In genomic region chr4:155441475-155441874, GRCh38 we compare ENCODE assay signal across 15 cellular contexts.
"Had no signal": no experiment of that assay in that cellular context is flagged by ENCODE, and none has a peak within 500 bp of the region (broad histone marks: within the 10 kb centered on the region; RNA-seq: fewer than 3 reads in every experiment).

No MANE protein-coding gene starts in this region.

- H3K4me3 Mint-ChIP-seq: activated CD8-positive, alpha-beta T cell treated with anti-CD3 and anti-CD28 coated beads for 36 hours; activated naive CD8-positive, alpha-beta T cell treated with anti-CD3 and anti-CD28 coated beads, Interleukin-2, amount 50 U/mL, for 24 hours; activated T-helper 1 cell treated with anti-CD3 and anti-CD28 coated beads, Interleukin-12 subunit alpha, Interleukin-12 subunit beta, Interleukin-2, Interleukin-4 antibody, amounts not matched to agents 30 ng/mL and 10 ng/mL and 1 ng/mL, durations not matched to agents 14 hours and 24 hours and 36 hours; natural killer cell; T-helper 2 cell treated with Interferon-gamma antibody and Interleukin-4, amounts not matched to agents 5 μg/mL and 100 μg/mL, for 36 hours had no signal

- H3K27ac ChIP-seq: colonic mucosa, hepatocyte had no signal

- H3K36me3 ChIP-seq: colonic mucosa, tibial artery, uterus had no signal

- H3K9me3 ChIP-seq: colonic mucosa, tibial artery, uterus had no signal

- H3K27ac Mint-ChIP-seq: activated CD8-positive, alpha-beta T cell treated with anti-CD3 and anti-CD28 coated beads for 36 hours; activated naive CD8-positive, alpha-beta T cell treated with anti-CD3 and anti-CD28 coated beads, Interleukin-2, amount 50 U/mL, for 24 hours; activated T-helper 1 cell treated with anti-CD3 and anti-CD28 coated beads, Interleukin-12 subunit alpha, Interleukin-12 subunit beta, Interleukin-2, Interleukin-4 antibody, amounts not matched to agents 30 ng/mL and 10 ng/mL and 1 ng/mL, durations not matched to agents 14 hours and 24 hours and 36 hours; natural killer cell; T-helper 2 cell treated with Interferon-gamma antibody and Interleukin-4, amounts not matched to agents 5 μg/mL and 100 μg/mL, for 36 hours had no signal

- DNase-seq: activated CD4-positive, alpha-beta T cell treated with anti-CD3 and anti-CD28 coated beads for 1 hour; activated CD8-positive, alpha-beta memory T cell treated with anti-CD3 and anti-CD28 coated beads, Interleukin-2, amount 50 U/mL, for 4 hours; activated CD8-positive, alpha-beta T cell treated with anti-CD3 and anti-CD28 coated beads for 36 hours; activated naive CD4-positive, alpha-beta T cell treated with Interleukin-2 at 50 U/mL for 16 hours; activated naive CD8-positive, alpha-beta T cell treated with anti-CD3 and anti-CD28 coated beads, Interleukin-2, amount 50 U/mL, for 24 hours; colonic mucosa; effector CD8-positive, alpha-beta T cell; natural killer cell; small intestine; tibial artery; uterus had no signal

- H3K36me3 Mint-ChIP-seq: natural killer cell had no signal

- H3K4me1 ChIP-seq: colonic mucosa had no signal

- H3K9me3 Mint-ChIP-seq: activated CD8-positive, alpha-beta T cell treated with anti-CD3 and anti-CD28 coated beads for 36 hours; activated naive CD8-positive, alpha-beta T cell treated with anti-CD3 and anti-CD28 coated beads, Interleukin-2, amount 50 U/mL, for 24 hours; activated T-helper 1 cell treated with anti-CD3 and anti-CD28 coated beads, Interleukin-12 subunit alpha, Interleukin-12 subunit beta, Interleukin-2, Interleukin-4 antibody, amounts not matched to agents 30 ng/mL and 10 ng/mL and 1 ng/mL, durations not matched to agents 14 hours and 24 hours and 36 hours; natural killer cell; T-helper 2 cell treated with Interferon-gamma antibody and Interleukin-4, amounts not matched to agents 5 μg/mL and 100 μg/mL, for 36 hours had no signal

- H3K4me3 ChIP-seq: colonic mucosa, hepatocyte, lung, uterus had no signal

- H3K27me3 ChIP-seq: colonic mucosa, hepatocyte, tibial artery, uterus had no signal

- H3K79me2 ChIP-seq: hepatocyte had no signal
